31 cellular contexts compared by ENCODE assay signal in the genomic region with DNA sequence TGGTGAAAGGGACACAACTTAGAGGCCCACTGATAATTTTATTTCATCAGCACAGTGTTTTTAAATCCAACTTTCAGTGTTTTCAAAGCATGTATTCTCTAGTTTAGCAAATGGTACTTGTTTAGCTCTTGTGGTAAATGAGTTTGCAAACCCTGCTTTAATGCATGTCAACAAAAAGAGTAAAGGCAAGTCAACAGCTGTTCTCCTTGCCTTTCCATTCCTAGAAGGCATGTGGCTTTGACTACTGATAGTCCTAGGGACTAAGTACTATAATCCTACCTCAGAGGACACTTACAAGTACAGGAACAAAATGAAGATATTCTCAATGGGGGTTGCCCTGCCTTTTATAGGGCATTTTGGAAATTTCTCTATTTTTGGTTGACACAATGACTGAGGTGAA.
"Had no signal": no experiment of that assay in that cellular context is flagged by ENCODE, and none has a peak within 500 bp of the region (broad histone marks: within the 10 kb centered on the region; RNA-seq: fewer than 3 reads in every experiment).

No MANE protein-coding gene starts in this region.

- H3K27ac Mint-ChIP-seq: activated naive CD8-positive, alpha-beta T cell; naive thymus-derived CD8-positive, alpha-beta T cell; stimulated activated memory B cell treated with anti-CD40 and anti-IgM and Interleukin-4, amounts not matched to agents 10 μg/mL and 1 μg/mL and 100 μg/mL, for 72 hours; T-helper 1 cell treated with Interleukin-12 subunit alpha and Interleukin-12 subunit beta and Interleukin-4 antibody, amounts not matched to agents 30 μg/mL and 1 μg/mL, for 36 hours had no signal

- H3K9me3 ChIP-seq: body of pancreas, gastroesophageal sphincter, stomach, thyroid gland, upper lobe of right lung had no signal

- H3K27me3 Mint-ChIP-seq: activated naive CD8-positive, alpha-beta T cell; naive thymus-derived CD8-positive, alpha-beta T cell; stimulated activated memory B cell treated with anti-CD40 and anti-IgM and Interleukin-4, amounts not matched to agents 10 μg/mL and 1 μg/mL and 100 μg/mL, for 72 hours had no signal

- DNase-seq: activated CD4-positive, alpha-beta T cell treated with anti-CD3 and anti-CD28 coated beads for 48 hours; activated CD4-positive, alpha-beta T cell treated with anti-CD3 and anti-CD28 coated beads, Interleukin-2, amount 50 U/mL, for 48 hours; activated CD8-positive, alpha-beta memory T cell treated with anti-CD3 and anti-CD28 coated beads for 24 hours; activated effector memory CD4-positive, alpha-beta T cell treated with Interleukin-2 at 50 U/mL for 16 hours; activated naive CD4-positive, alpha-beta T cell treated with Interleukin-2 at 50 U/mL for 16 hours; aorta; body of pancreas; dermis blood vessel endothelial cell; effector CD8-positive, alpha-beta T cell; head of caudate nucleus; hypothalamus; immature natural killer cell; kidney; left colon; mammary epithelial cell; midbrain; naive thymus-derived CD8-positive, alpha-beta T cell; stimulated activated CD4-positive, alpha-beta T cell treated with anti-CD3 and anti-CD28 coated beads, Interleukin-1b, Interleukin-23, amount 100 ng/mL, for 48 hours; stimulated activated CD4-positive, alpha-beta T cell treated with anti-CD3 and anti-CD28 coated beads, Interleukin-4, amount 100 ng/mL, for 4 hours; stimulated activated CD8-positive, alpha-beta memory T cell treated with anti-CD3 and anti-CD28 coated beads, Interleukin-4, amount 100 ng/mL, for 48 hours; stomach; T-helper 9 cell; thyroid gland; upper lobe of right lung had no signal

- H3K36me3 Mint-ChIP-seq: activated naive CD8-positive, alpha-beta T cell; immature natural killer cell; stimulated activated memory B cell treated with anti-CD40 and anti-IgM and Interleukin-4, amounts not matched to agents 10 μg/mL and 1 μg/mL and 100 μg/mL, for 72 hours had no signal

- H3K36me3 ChIP-seq: gastroesophageal sphincter, stomach, thyroid gland, upper lobe of right lung had no signal

- H3K4me3 ChIP-seq: body of pancreas, gastroesophageal sphincter, stomach, thyroid gland, upper lobe of right lung had no signal

- H3K27ac ChIP-seq: body of pancreas, stomach, thyroid gland, upper lobe of right lung had no signal

- H3K4me3 Mint-ChIP-seq: activated naive CD8-positive, alpha-beta T cell; immature natural killer cell; naive thymus-derived CD8-positive, alpha-beta T cell; neural crest cell; stimulated activated memory B cell treated with anti-CD40 and anti-IgM and Interleukin-4, amounts not matched to agents 10 μg/mL and 1 μg/mL and 100 μg/mL, for 72 hours; T-helper 1 cell treated with Interleukin-12 subunit alpha and Interleukin-12 subunit beta and Interleukin-4 antibody, amounts not matched to agents 30 μg/mL and 1 μg/mL, for 36 hours had no signal

- H3K9me3 Mint-ChIP-seq: immature natural killer cell; naive thymus-derived CD8-positive, alpha-beta T cell; neural crest cell; stimulated activated memory B cell treated with anti-CD40 and anti-IgM and Interleukin-4, amounts not matched to agents 10 μg/mL and 1 μg/mL and 100 μg/mL, for 72 hours; T-helper 1 cell treated with Interleukin-12 subunit alpha and Interleukin-12 subunit beta and Interleukin-4 antibody, amounts not matched to agents 30 μg/mL and 1 μg/mL, for 36 hours had no signal

- ATAC-seq: activated CD4-positive, CD25-positive, alpha-beta regulatory T cell treated with anti-CD3 and anti-CD28 coated beads, Interleukin-2, amount 50 U/mL, for 24 hours; body of pancreas; gastroesophageal sphincter; left colon; naive thymus-derived CD8-positive, alpha-beta T cell; sciatic nerve; stimulated activated memory B cell treated with anti-CD40 and anti-IgM and Interleukin-4, amounts not matched to agents 10 μg/mL and 1 μg/mL and 100 μg/mL, for 72 hours; upper lobe of right lung had no signal

- H3K27me3 ChIP-seq: body of pancreas, gastroesophageal sphincter, stomach, thyroid gland, upper lobe of right lung had no signal
